15 cellular contexts compared by ENCODE assay signal in the genomic region with DNA sequence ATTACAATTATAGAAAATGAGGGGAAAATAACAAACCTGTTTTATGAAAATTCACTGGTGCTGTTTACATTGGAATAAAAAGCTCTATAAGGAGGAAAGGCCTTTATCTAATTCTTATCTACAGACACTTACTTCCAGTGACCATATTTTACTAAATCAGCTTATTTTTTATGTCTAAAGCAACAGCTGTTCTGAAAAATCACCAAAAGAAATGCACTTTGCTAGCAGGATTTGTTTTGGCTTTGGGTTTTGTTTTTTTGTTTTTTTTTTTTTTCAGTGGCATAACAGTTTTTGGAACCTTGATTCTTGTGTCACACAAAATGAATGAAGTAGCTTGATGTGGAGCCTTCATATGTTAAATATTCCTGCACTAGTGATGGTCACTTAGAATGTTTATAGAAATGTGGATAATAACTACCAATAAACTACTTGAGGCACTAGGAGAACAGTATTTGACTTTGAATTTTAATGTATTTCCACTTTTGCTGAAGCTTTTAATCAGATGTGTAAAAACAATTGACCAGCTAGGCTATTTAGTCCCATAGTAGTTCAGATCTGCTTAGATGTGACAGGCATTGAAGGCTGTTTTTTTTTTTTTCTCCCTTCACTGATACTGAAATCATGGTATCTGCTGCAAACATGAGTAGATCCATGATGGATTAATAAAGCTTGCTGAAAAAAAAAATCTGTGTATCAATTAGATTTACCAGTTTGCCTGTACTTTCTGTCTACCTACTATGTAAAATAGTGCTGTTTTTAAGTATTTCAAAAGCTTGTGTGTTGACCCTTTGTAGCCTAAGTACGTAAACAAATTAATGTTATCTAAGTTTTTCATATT. TPM values are rescaled to one million over a fixed set of nuclear protein-coding genes. Genes with fewer than 3 reads are reported as not detected.
DNase-seq lines count a peak whose midpoint lies in the region; ATAC-seq, FAIRE-seq and TF ChIP-seq lines count a peak whose summit lies in the region.
"Had no signal": no experiment of that assay in that cellular context is flagged by ENCODE, and none has a peak within 500 bp of the region (broad histone marks: within the 10 kb centered on the region; RNA-seq: fewer than 3 reads in every experiment).

No MANE protein-coding gene starts in this region.

- no peak for ATAC-seq in aorta (ENCODE audit: low FRiP score)
- no peak for ATAC-seq in GM19324 (IDR thresholded peaks at IDR 0.05; ENCODE audit: low FRiP score, unreplicated experiment)

- no peaks in the 10 kb centered on the region for H3K36me3 ChIP-seq in CD4-positive, alpha-beta memory T cell (ENCODE audit: insufficient read depth, low read length)
- H3K36me3 ChIP-seq in esophagus muscularis mucosa (no peaks in the 10 kb centered on the region), aorta (ENCODE audit: control insufficient read depth in 1 of 2, insufficient read depth in 2 of 2, low read length in 1 of 2) (no peaks in the 10 kb centered on the region)
- H3K36me3 ChIP-seq: BE2C had no signal

- H3K4me3 ChIP-seq in CD4-positive, alpha-beta memory T cell (ENCODE audit: low read length in 2 of 2): no peak overlapping the region
- H3K4me3 ChIP-seq in esophagus muscularis mucosa (peak overlapping the region; percentile 88 to 97 (median 93)), aorta (ENCODE audit: low read length in 2 of 2) (no peak overlapping the region)

- FAIRE-seq in frontal cortex (lab: Jason Lieb, UNC): no peak

- H3K4me1 Mint-ChIP-seq in CD4-positive, alpha-beta memory T cell: peaks cover 36 to 80% (median 51%) of the 10 kb centered on the region in 4 donors
- H3K4me1 Mint-ChIP-seq in osteocyte (ENCODE audit: unreplicated experiment): peaks cover 36% of the 10 kb centered on the region

- H3K4me3 Mint-ChIP-seq in CD4-positive, alpha-beta memory T cell: peak overlapping the region in 2 of 8 donors; percentile 11 to 40
- H3K4me3 Mint-ChIP-seq in osteocyte (ENCODE audit: unreplicated experiment): peak overlapping the region; percentile 38

- CTCF ChIA-PET in CD4-positive, alpha-beta memory T cell (lab: Charles Lee; ENCODE audit: partially characterized antibody): interaction anchor here (0.9 to 7.0 kb wide), 7 partner anchors 9 to 571 kb away, joined by 3 to 86 read pairs (median 3); no protein-coding TSS in a partner anchor

- 92% methylated on average over 1 of the region's 1 CpG for WGBS in esophagus muscularis mucosa
- WGBS in aorta, 2 donors: 96 to 97% methylated on average over 1 of the region's 1 CpG

- no peaks in the 10 kb centered on the region for H3K9me3 Mint-ChIP-seq in CD4-positive, alpha-beta memory T cell
- no peaks in the 10 kb centered on the region for H3K9me3 Mint-ChIP-seq in osteocyte (ENCODE audit: unreplicated experiment)
- H3K9me3 Mint-ChIP-seq: naive B cell had no signal

- peaks cover 0 to 17% of the 10 kb centered on the region in 2 donors for H3K36me3 Mint-ChIP-seq in CD4-positive, alpha-beta memory T cell
- H3K36me3 Mint-ChIP-seq in osteocyte (ENCODE audit: unreplicated experiment): peaks cover 2% of the 10 kb centered on the region

- H3K27ac ChIP-seq in CD4-positive, alpha-beta memory T cell (ENCODE audit: low read depth, low read length): no peak overlapping the region
- H3K27ac ChIP-seq in esophagus muscularis mucosa (replicated peaks in 1 of 4): no peak overlapping the region
- H3K27ac ChIP-seq in aorta (ENCODE audit: low read depth in 1 of 2, low read length in 2 of 2): no peak overlapping the region

- H3K27me3 Mint-ChIP-seq in CD4-positive, alpha-beta memory T cell: no peaks in the 10 kb centered on the region
- no peaks in the 10 kb centered on the region for H3K27me3 Mint-ChIP-seq in osteocyte (ENCODE audit: unreplicated experiment)
- H3K27me3 Mint-ChIP-seq: naive B cell had no signal

- peak overlapping the region in 4 of 7 donors; percentile 37 to 72 (median 52) for H3K27ac Mint-ChIP-seq in CD4-positive, alpha-beta memory T cell
- H3K27ac Mint-ChIP-seq in osteocyte (ENCODE audit: unreplicated experiment): no peak overlapping the region

- TF ChIP-seq EP300 in esophagus muscularis mucosa (IDR thresholded peaks at IDR 0.05): no peak

- H3K9me3 ChIP-seq in CD4-positive, alpha-beta memory T cell (ENCODE audit: control insufficient read depth in 1 of 2, low read length in 2 of 2): no peaks in the 10 kb centered on the region
- H3K9me3 ChIP-seq in esophagus muscularis mucosa (no peaks in the 10 kb centered on the region), aorta (ENCODE audit: control insufficient read depth, low read length) (no peaks in the 10 kb centered on the region)
- H3K9me3 ChIP-seq: BE2C had no signal

- TF ChIP-seq CTCF in esophagus muscularis mucosa (IDR thresholded peaks at IDR 0.05) (no peak), osteocyte (IDR thresholded peaks at IDR 0.05) (no peak)

- H3K4me1 ChIP-seq in CD4-positive, alpha-beta memory T cell (ENCODE audit: insufficient read depth, low read length): peaks cover 31% of the 10 kb centered on the region
- H3K4me1 ChIP-seq in esophagus muscularis mucosa (peaks cover 0 to 48% (median 27%) of the 10 kb centered on the region in 4 donors), aorta (ENCODE audit: control insufficient read depth in 1 of 2, insufficient read depth in 2 of 2, low read length in 2 of 2) (no peaks in the 10 kb centered on the region)
- H3K4me1 ChIP-seq: BE2C had no signal

- POLR2A ChIA-PET in CD4-positive, alpha-beta memory T cell (lab: Charles Lee; ENCODE audit: partially characterized antibody): no interaction called here

- DNase-seq in CD4-positive, alpha-beta memory T cell: no peak
- DNase-seq in OCI-M1 (lab: John Stamatoyannopoulos, UW): peak; percentile 24
- no peak for DNase-seq in esophagus muscularis mucosa (ENCODE audit: extremely low spot score)
- no peak for DNase-seq in osteocyte (ENCODE audit: extremely low spot score, unreplicated experiment)
- no peak for DNase-seq in aorta
- DNase-seq in frontal cortex (ENCODE audit: low spot score in 2 of 2): no peak
- DNase-seq in NCI-H1092 (lab: John Stamatoyannopoulos, UW): no peak
- DNase-seq: activated T-cell treated with anti-CD3 and anti-CD28 coated beads, Interleukin-2, amount 50 U/mL, for 1 hour; BE2C; central memory CD4-positive, alpha-beta T cell; head of caudate nucleus; naive B cell; NCI-H146; stimulated activated CD4-positive, alpha-beta T cell treated with anti-CD3 and anti-CD28 coated beads, Interleukin-4, amount 100 ng/mL, for 24 hours had no signal

- intact Hi-C loops in CD4-positive, alpha-beta memory T cell (cut with micrococcal nuclease): no loop called here
- intact Hi-C loops in esophagus muscularis mucosa (cut with DNase I): no loop called here
- intact Hi-C loops in aorta (cut with DNase I): no loop called here

- no peaks in the 10 kb centered on the region for H3K27me3 ChIP-seq in CD4-positive, alpha-beta memory T cell (ENCODE audit: insufficient read depth, low read length)
- no peaks in the 10 kb centered on the region for H3K27me3 ChIP-seq in esophagus muscularis mucosa
- H3K27me3 ChIP-seq in aorta (ENCODE audit: control insufficient read depth in 1 of 2, insufficient read depth in 2 of 2, low read length in 1 of 2): no peaks in the 10 kb centered on the region
- H3K27me3 ChIP-seq: BE2C had no signal

- no peak for TF ChIP-seq POLR2A in esophagus muscularis mucosa (IDR thresholded peaks at IDR 0.05; ENCODE audit: low read depth)

RNA-seq across cellular contexts. Expression of gene ARL4A, which starts 2.8 kb away (rescaled TPM):
- total RNA-seq in CD4-positive, alpha-beta memory T cell: 10 to 100 TPM; 11.6 to 12.9 TPM
- 100 to 1,000 TPM in 1 of 2 donors, 10 to 100 TPM in 1; 58.1 to 101 TPM for polyA plus RNA-seq in CD4-positive, alpha-beta memory T cell
- total RNA-seq in esophagus muscularis mucosa (10 to 100 TPM; 34.9 to 62.3 (median 52.4) TPM), osteocyte (9.6 and 11.0 TPM in 2 replicates), aorta (10 to 100 TPM; 21.9 to 34.3 TPM), frontal cortex (49.7 TPM)
- 10 to 100 TPM in 1 of 2 donors, 1 to 10 TPM in 1; 2.7 to 40.4 TPM for polyA plus RNA-seq in aorta

Comparison
In these comparisons a context has a peak if more than half of its experiments do, and no peak if none do; other contexts are left out.
1. H3K4me3 ChIP-seq: peak in esophagus muscularis mucosa (4 of 4); none in CD4-positive, alpha-beta memory T cell (0 of 2) and aorta (0 of 2).